Comparison of ENCODE assay signal across 1 cellular context in genomic region chr11:574632-575323, GRCh38.
TF ChIP-seq lines count a peak whose summit lies in the region.

No MANE protein-coding gene starts in this region.

TF ChIP-seq in endothelial cell of umbilical vein, 7 proteins besides CTCF, POLR2A, EP300 and RAD21 (continued from another document):
- TF ChIP-seq MAX (IDR thresholded peaks at IDR 0.05; ENCODE audit: insufficient read depth, insufficient read length) (no peak), MYC (IDR thresholded peaks at IDR 0.05; ENCODE audit: low read depth, low read length) (no peak), GATA2 (IDR thresholded peaks at IDR 0.05; ENCODE audit: insufficient read depth, insufficient read length, low read depth, low read length) (no peak), POLR2AphosphoS5 (IDR thresholded peaks at IDR 0.05; ENCODE audit: insufficient read depth, low read depth, low read length) (no peak), FOS (IDR thresholded peaks at IDR 0.05; ENCODE audit: borderline replicate concordance, insufficient read depth, low read length) (no peak)
